ENCODE assay signal across 16 cellular contexts in genomic region chr17:82568997-82569393, GRCh38. TPM values are rescaled to one million over a fixed set of nuclear protein-coding genes. Genes with fewer than 3 reads are reported as not detected.
A peak's percentile ranks its signal among the peaks of the same experiment; 100 is the strongest.
DNase-seq lines count a peak whose midpoint lies in the region; ATAC-seq and TF ChIP-seq lines count a peak whose summit lies in the region.
"Had no signal": no experiment of that assay in that cellular context is flagged by ENCODE, and none has a peak within 500 bp of the region (broad histone marks: within the 10 kb centered on the region; RNA-seq: fewer than 3 reads in every experiment).

No MANE protein-coding gene starts in this region.

- H3K4me3 ChIP-seq in SK-N-MC (no peak overlapping the region), fibroblast of mammary gland (ENCODE audit: control insufficient read depth, low read depth, low read length) (no peak overlapping the region), right lobe of liver (no peak overlapping the region), upper lobe of right lung (no peak overlapping the region), thyroid gland (replicated peaks in 1 of 3) (no peak overlapping the region)
- H3K4me3 ChIP-seq: HAP-1 had no signal

- DNase-seq in SK-N-MC (ENCODE audit: low read depth, low spot score) = no peak
- DNase-seq in fibroblast of mammary gland (ENCODE audit: low read depth) = peak; percentile 53
- DNase-seq in right lobe of liver = no peak
- no peak for DNase-seq in upper lobe of right lung
- no peak for DNase-seq in GM10266 (ENCODE audit: extremely low spot score)
- DNase-seq in AG20443 (ENCODE audit: low spot score) = no peak
- DNase-seq in thyroid gland = no peak
- DNase-seq: activated effector memory CD4-positive, alpha-beta T cell treated with Interleukin-2 at 50 U/mL for 16 hours; KG1; NCI-H1092; NCI-H526 treated with DMSO at 0.1 percent for 48 hours; OCI-M1; stimulated activated CD4-positive, alpha-beta T cell treated with anti-CD3 and anti-CD28 coated beads, Interleukin-1b, Interleukin-23, amount 100 ng/mL, for 48 hours; T1000 had no signal

- H3K36me3 ChIP-seq in SK-N-MC (ENCODE audit: insufficient read depth, low read length) (peaks cover 86% of the 10 kb centered on the region), right lobe of liver (peaks cover 0 to 43% (median 13%) of the 10 kb centered on the region in 4 donors), upper lobe of right lung (peaks cover 76% of the 10 kb centered on the region), thyroid gland (peaks cover 0 to 9% of the 10 kb centered on the region in 2 donors)

- ATAC-seq in right lobe of liver (peak in 1 of 4 donors; percentile 6), upper lobe of right lung (no peak)
- ATAC-seq: sciatic nerve had no signal

- H3K9me3 ChIP-seq in SK-N-MC (ENCODE audit: low read depth, low read length) (no peaks in the 10 kb centered on the region), right lobe of liver (no peaks in the 10 kb centered on the region), upper lobe of right lung (no peaks in the 10 kb centered on the region), thyroid gland (no peaks in the 10 kb centered on the region)
- H3K9me3 ChIP-seq: HAP-1 had no signal

- H3K27me3 ChIP-seq in right lobe of liver (no peaks in the 10 kb centered on the region), upper lobe of right lung (no peaks in the 10 kb centered on the region), thyroid gland (no peaks in the 10 kb centered on the region)

- intact Hi-C loops in right lobe of liver (cut with DNase I) = no loop called here
- intact Hi-C loops in upper lobe of right lung (cut with DNase I) = no loop called here
- intact Hi-C loops in thyroid gland (cut with DNase I) = no loop called here

- no peak for TF ChIP-seq CTCF in fibroblast of mammary gland (conservative IDR thresholded peaks at IDR 0.05; ENCODE audit: control insufficient read depth, insufficient read depth, low read depth, low read length)
- TF ChIP-seq CTCF in right lobe of liver (IDR thresholded peaks at IDR 0.05) = no peak
- TF ChIP-seq CTCF in upper lobe of right lung (IDR thresholded peaks at IDR 0.05) = no peak
- TF ChIP-seq CTCF in GM10266 (IDR thresholded peaks at IDR 0.05; ENCODE audit: control insufficient read depth, insufficient read depth, low read depth, missing control alignments) = no peak
- TF ChIP-seq CTCF in thyroid gland (IDR thresholded peaks at IDR 0.05) = no peak

- H3K4me1 ChIP-seq in right lobe of liver (peaks cover 0 to 31% (median 12%) of the 10 kb centered on the region in 4 donors), upper lobe of right lung (peaks cover 33% of the 10 kb centered on the region), thyroid gland (peaks cover 16 to 25% of the 10 kb centered on the region in 2 donors)
- H3K4me1 ChIP-seq: HAP-1 had no signal

- WGBS in right lobe of liver (ENCODE audit: insufficient coverage, low coverage, low lambda C conversion rate, missing lambda C conversion rate) = 88% methylated on average over 7 of the region's 10 CpGs
- WGBS in thyroid gland, 2 donors = 95 to 96% methylated on average over 10 of the region's 10 CpGs

- H3K27ac ChIP-seq in SK-N-MC = peak overlapping the region; percentile 74
- peak overlapping the region in 2 of 3 donors; percentile 43 to 65 for H3K27ac ChIP-seq in right lobe of liver
- peak overlapping the region; percentile 42 for H3K27ac ChIP-seq in upper lobe of right lung
- peak overlapping the region in 1 of 3 donors; percentile 63 for H3K27ac ChIP-seq in thyroid gland

- TF ChIP-seq POLR2A in right lobe of liver (IDR thresholded peaks at IDR 0.05) (no peak), thyroid gland (IDR thresholded peaks at IDR 0.05) (no peak)

- no peak overlapping the region for H3K9ac ChIP-seq in SK-N-MC (ENCODE audit: insufficient read length)

RNA-seq across cellular contexts. Expression of gene FOXK2, which starts 49.5 kb away (rescaled TPM):
- 10 to 100 TPM; 14.1 to 20.5 (median 16.1) TPM for total RNA-seq in right lobe of liver
- 62.4 TPM for total RNA-seq in upper lobe of right lung
- total RNA-seq in thyroid gland = 10 to 100 TPM; 30.5 to 43.3 (median 38.8) TPM
